In genomic region chr19:17111766-17112165, GRCh38 we compare ENCODE assay signal across 26 cellular contexts. TPM values are rescaled to one million over a fixed set of nuclear protein-coding genes. Genes with fewer than 3 reads are reported as not detected.
DNase-seq lines count a peak whose midpoint lies in the region; ATAC-seq and TF ChIP-seq lines count a peak whose summit lies in the region.
"Had no signal": no experiment of that assay in that cellular context is flagged by ENCODE, and none has a peak within 500 bp of the region (broad histone marks: within the 10 kb centered on the region; RNA-seq: fewer than 3 reads in every experiment).

No MANE protein-coding gene starts in this region.

- H3K9me3 Mint-ChIP-seq in MCF 10A (ENCODE audit: unreplicated experiment) (no peaks in the 10 kb centered on the region), type B pancreatic cell (no peaks in the 10 kb centered on the region)

- TF ChIP-seq CTCF in MCF 10A (IDR thresholded peaks at IDR 0.05; ENCODE audit: unreplicated experiment) (no peak), breast epithelium (IDR thresholded peaks at IDR 0.05) (no peak), right lobe of liver (IDR thresholded peaks at IDR 0.05) (no peak), thoracic aorta (IDR thresholded peaks at IDR 0.05) (no peak), type B pancreatic cell (conservative IDR thresholded peaks at IDR 0.05) (no peak)

- H3K27ac Mint-ChIP-seq in MCF 10A (ENCODE audit: low read depth, unreplicated experiment) (peak overlapping the region; percentile 70), type B pancreatic cell (no peak overlapping the region)

- no peak overlapping the region for H3K4me3 Mint-ChIP-seq in MCF 10A (ENCODE audit: unreplicated experiment)
- no peak overlapping the region for H3K4me3 Mint-ChIP-seq in type B pancreatic cell

- H3K27me3 ChIP-seq in breast epithelium (no peaks in the 10 kb centered on the region), Karpas-422 (ENCODE audit: low read length) (no peaks in the 10 kb centered on the region), right lobe of liver (no peaks in the 10 kb centered on the region), thoracic aorta (replicated peaks; ENCODE audit: insufficient read depth) (no peaks in the 10 kb centered on the region)
- H3K27me3 ChIP-seq: brain microvascular endothelial cell, testis had no signal

- H3K36me3 ChIP-seq in breast epithelium (no peaks in the 10 kb centered on the region), Karpas-422 (ENCODE audit: insufficient read depth, low read length) (peaks cover 10% of the 10 kb centered on the region; the same call in 1 of the 2 replicates), right lobe of liver (no peaks in the 10 kb centered on the region), thoracic aorta (peaks cover 8% of the 10 kb centered on the region)

- DNase-seq in MCF 10A (ENCODE audit: unreplicated experiment) = no peak
- DNase-seq in breast epithelium (ENCODE audit: low spot score in 2 of 2) = no peak
- no peak for DNase-seq in Karpas-422
- DNase-seq in right lobe of liver = no peak
- no peak for DNase-seq in thoracic aorta (ENCODE audit: low spot score)
- DNase-seq in Right ventricle myocardium superior = no peak
- no peak for DNase-seq in left lobe of liver (ENCODE audit: low spot score)
- no peak for DNase-seq in type B pancreatic cell (ENCODE audit: extremely low spot score, unreplicated experiment)
- DNase-seq: activated CD4-positive, alpha-beta T cell treated with anti-CD3 and anti-CD28 coated beads for 4 hours; activated naive CD4-positive, alpha-beta T cell treated with anti-CD3 and anti-CD28 coated beads, Interleukin-2, amount 50 U/mL, for 16 hours; brain microvascular endothelial cell; Caco-2; dermis blood vessel endothelial cell; foreskin melanocyte; hypothalamus; kidney; mesenchymal stem cell; NCI-H1092; NCI-H2081; NCI-H510A treated with DMSO at 0.1 percent for 48 hours; psoas muscle; stimulated activated CD4-positive, alpha-beta T cell treated with anti-CD3 and anti-CD28 coated beads, Interleukin-4, amount 100 ng/mL, for 4 hours; testis had no signal

- CTCF ChIA-PET in MCF 10A (lab: Yijun Ruan, JAX) = no interaction called here

- peaks cover 13% of the 10 kb centered on the region for H3K36me3 Mint-ChIP-seq in MCF 10A (ENCODE audit: insufficient read depth, unreplicated experiment)
- H3K36me3 Mint-ChIP-seq in type B pancreatic cell = peaks cover 13% of the 10 kb centered on the region

- H2AFZ ChIP-seq in Karpas-422 (ENCODE audit: low read length) = no peak overlapping the region

- no peaks in the 10 kb centered on the region for H4K20me1 ChIP-seq in Karpas-422 (ENCODE audit: insufficient read depth, low read depth, low read length)

- TF ChIP-seq POLR2A in breast epithelium (IDR thresholded peaks at IDR 0.05) (no peak), right lobe of liver (IDR thresholded peaks at IDR 0.05) (no peak)

- intact Hi-C loops in MCF 10A (cut with micrococcal nuclease) (no loop called here), breast epithelium (cut with DNase I; ENCODE audit: low total_unique reads) (loop anchor here (2.0 kb wide), 1 partner anchor 67 kb away; no protein-coding TSS in a partner anchor), right lobe of liver (cut with DNase I) (no loop called here), Right ventricle myocardium superior (cut with DNase I) (no loop called here)

- no peaks in the 10 kb centered on the region for H3K9me3 ChIP-seq in breast epithelium
- no peaks in the 10 kb centered on the region for H3K9me3 ChIP-seq in Karpas-422 (ENCODE audit: low read length)
- no peaks in the 10 kb centered on the region for H3K9me3 ChIP-seq in right lobe of liver
- no peaks in the 10 kb centered on the region for H3K9me3 ChIP-seq in thoracic aorta
- H3K9me3 ChIP-seq: Caco-2, psoas muscle, testis had no signal

- peaks cover 69% of the 10 kb centered on the region for H3K79me2 ChIP-seq in Karpas-422 (ENCODE audit: low read length)

- H3K4me3 ChIP-seq in breast epithelium (no peak overlapping the region), Karpas-422 (ENCODE audit: low read length) (no peak overlapping the region), right lobe of liver (no peak overlapping the region), thoracic aorta (no peak overlapping the region)
- H3K4me3 ChIP-seq: psoas muscle, smooth muscle cell, testis had no signal

- no peak overlapping the region for H3K4me2 ChIP-seq in Karpas-422 (ENCODE audit: low read depth, low read length, poor library complexity, severe bottlenecking)
- H3K4me2 ChIP-seq: KMS-11, smooth muscle cell had no signal

- no peak overlapping the region for H3K27ac ChIP-seq in breast epithelium
- 0 out of 2 replicates have a peak overlapping the region, but pooled peaks have one; percentile 96 for H3K27ac ChIP-seq in Karpas-422 (ENCODE audit: low read length)
- H3K27ac ChIP-seq in right lobe of liver = peak overlapping the region in 2 of 3 donors; percentile 42 to 75
- H3K27ac ChIP-seq in thoracic aorta = peak overlapping the region; percentile 61 to 71
- H3K27ac ChIP-seq: brain microvascular endothelial cell, epithelial cell of prostate, KMS-11, psoas muscle, testis had no signal

- H3K4me1 ChIP-seq in breast epithelium = peaks cover 7 to 10% of the 10 kb centered on the region in 2 donors
- H3K4me1 ChIP-seq in Karpas-422 (ENCODE audit: low read length) = peaks cover 65% of the 10 kb centered on the region
- peaks cover 0 to 44% (median 15%) of the 10 kb centered on the region in 4 donors for H3K4me1 ChIP-seq in right lobe of liver
- peaks cover 32 to 75% of the 10 kb centered on the region in 2 donors for H3K4me1 ChIP-seq in thoracic aorta (ENCODE audit: control insufficient read depth in 1 of 2, low read depth in 2 of 2)
- H3K4me1 ChIP-seq: Caco-2 had no signal

- WGBS in right lobe of liver (ENCODE audit: insufficient coverage, low coverage, low lambda C conversion rate, missing lambda C conversion rate) = 43% methylated on average over 3 of the region's 3 CpGs

- H3K27me3 Mint-ChIP-seq in MCF 10A (ENCODE audit: insufficient read depth, unreplicated experiment) (no peaks in the 10 kb centered on the region), type B pancreatic cell (no peaks in the 10 kb centered on the region)

- H3K4me1 Mint-ChIP-seq in MCF 10A (ENCODE audit: insufficient read depth, unreplicated experiment) (peaks cover 30% of the 10 kb centered on the region), type B pancreatic cell (ENCODE audit: unreplicated experiment) (peaks cover 13% of the 10 kb centered on the region)

- H3K9me2 ChIP-seq in Karpas-422 (replicated peaks; ENCODE audit: insufficient read depth, low read length) = no peaks in the 10 kb centered on the region

- no peak for ATAC-seq in right lobe of liver
- ATAC-seq in thoracic aorta (ENCODE audit: insufficient number of reproducible peaks, low FRiP score, low read depth) = no peak
- ATAC-seq in Right ventricle myocardium superior (ENCODE audit: poor library complexity) = no peak
- no peak for ATAC-seq in left lobe of liver
- ATAC-seq: psoas muscle had no signal

- POLR2A ChIA-PET in MCF 10A (lab: Yijun Ruan, JAX) = no interaction called here

- no TSS peak for BruUV-seq in MCF 10A (replicated peaks; lab: Mats Ljungman, UMichigan)

- no peak overlapping the region for H3K9ac ChIP-seq in Karpas-422 (ENCODE audit: low read length)
- H3K9ac ChIP-seq: KMS-11 had no signal

RNA-seq across cellular contexts. Expression of gene MYO9B, which starts 36.2 kb away (rescaled TPM):
- total RNA-seq in MCF 10A (2022) (43.5 and 49.5 TPM in 2 replicates), breast epithelium (10 to 100 TPM; 76.0 to 79.5 (median 77.4) TPM), right lobe of liver (10 to 100 TPM; 25.4 to 38.7 (median 36.0) TPM), thoracic aorta (100 to 1,000 TPM; 229 to 257 TPM), Right ventricle myocardium superior (32.4 TPM), left lobe of liver (28.9 TPM), type B pancreatic cell (ENCODE audit: low replicate concordance) (71.7 and 83.8 TPM in 2 replicates)
- 80.1 and 114 TPM in 2 replicates for total RNA-seq in Karpas-422 (2014; rRNA removed; shearing (Covaris generic); ENCODE audit: low replicate concordance)

RNA-seq across cellular contexts. Expression of gene HAUS8, which starts 36.5 kb away (rescaled TPM):
- total RNA-seq in MCF 10A (2022) (6.6 and 8.4 TPM in 2 replicates), breast epithelium (1 to 10 TPM; 5.6 to 6.7 (median 5.8) TPM), right lobe of liver (1 to 10 TPM; 3.7 to 8.5 (median 5.8) TPM), thoracic aorta (10 to 100 TPM in 1 of 2 donors, 1 to 10 TPM in 1; 2.2 to 11.3 TPM), Right ventricle myocardium superior (4.5 TPM), left lobe of liver (5.1 TPM), type B pancreatic cell (ENCODE audit: low replicate concordance) (10.7 and 18.8 TPM in 2 replicates)
- total RNA-seq in Karpas-422 (2014; rRNA removed; shearing (Covaris generic); ENCODE audit: low replicate concordance) = 17.6 and 20.4 TPM in 2 replicates

Comparison
In these comparisons a context has a peak if more than half of its experiments do, and no peak if none do; other contexts are left out.
1. H3K27ac ChIP-seq: peak in Karpas-422 (single experiment), right lobe of liver (2 of 3) and thoracic aorta (2 of 2); none in breast epithelium (0 of 2).